In the genomic region with DNA sequence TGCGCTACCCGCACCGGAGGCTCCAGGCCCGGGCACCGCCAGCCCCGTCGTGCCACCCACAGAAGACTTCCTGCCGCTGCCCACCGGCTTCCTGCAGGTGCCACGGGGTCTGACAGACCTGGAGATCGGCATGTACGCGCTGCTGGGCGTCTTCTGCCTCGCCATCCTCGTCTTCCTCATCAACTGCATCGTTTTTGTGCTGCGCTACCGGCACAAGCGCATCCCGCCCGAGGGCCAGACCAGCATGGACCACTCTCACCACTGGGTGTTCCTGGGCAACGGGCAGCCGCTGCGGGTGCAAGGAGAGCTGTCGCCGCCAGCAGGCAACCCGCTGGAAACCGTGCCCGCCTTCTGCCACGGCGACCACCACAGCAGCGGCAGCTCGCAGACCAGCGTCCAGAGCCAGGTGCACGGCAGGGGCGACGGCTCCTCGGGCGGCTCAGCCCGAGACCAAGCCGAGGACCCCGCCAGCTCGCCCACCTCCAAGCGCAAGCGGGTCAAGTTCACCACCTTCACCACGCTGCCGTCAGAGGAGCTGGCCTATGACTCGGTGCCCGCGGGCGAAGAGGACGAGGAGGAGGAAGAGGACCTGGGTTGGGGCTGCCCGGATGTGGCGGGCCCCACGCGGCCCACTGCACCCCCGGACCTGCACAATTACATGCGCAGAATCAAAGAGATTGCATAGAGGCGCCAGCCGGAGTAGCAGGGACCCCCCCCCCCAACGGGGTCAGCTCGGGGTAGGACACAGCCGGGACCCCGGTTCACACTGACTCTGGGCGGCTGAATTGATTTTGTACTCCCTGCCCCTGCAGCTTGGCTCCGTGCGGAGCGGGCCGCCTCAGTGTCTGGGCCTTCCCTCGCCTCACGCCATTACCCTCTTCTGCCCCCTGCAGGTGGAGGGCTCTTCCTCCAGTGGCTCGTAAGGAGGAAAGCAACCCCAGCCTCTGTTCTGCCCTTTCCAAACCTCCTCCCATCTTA, we compare ENCODE assay signal across 8 cellular contexts. TPM values are rescaled to one million over a fixed set of nuclear protein-coding genes. Genes with fewer than 3 reads are reported as not detected.
DNase-seq lines count a peak whose midpoint lies in the region; ATAC-seq and TF ChIP-seq lines count a peak whose summit lies in the region.

No MANE protein-coding gene starts in this region.

- H3K27ac ChIP-seq in HL-60 (replicated peaks): no peak overlapping the region
- H3K27ac ChIP-seq in RWPE2 (ENCODE audit: poor library complexity, severe bottlenecking): no peak overlapping the region
- H3K27ac ChIP-seq in trophoblast cell (ENCODE audit: low read depth, low read length): no peak overlapping the region
- H3K27ac ChIP-seq in thoracic aorta: no peak overlapping the region

- H3K18ac ChIP-seq in trophoblast cell (ENCODE audit: low read length): no peak overlapping the region

- DNase-seq in GM10248 (ENCODE audit: extremely low spot score): peak; percentile 85
- DNase-seq in HL-60 (ENCODE audit: low read depth in 1 of 2, low spot score in 1 of 2): peak; percentile 28 to 73
- DNase-seq in RWPE2 (ENCODE audit: low spot score): no peak
- DNase-seq in activated gamma-delta T cell treated with anti-CD3 and anti-CD28 coated beads, Interleukin-2, amount 50 U/mL, for 16 hours (ENCODE audit: low read depth): peak; percentile 72
- DNase-seq in globus pallidus (ENCODE audit: low spot score): peak; percentile 64
- peak; percentile 56 to 82 for DNase-seq in trophoblast cell
- DNase-seq in thoracic aorta (ENCODE audit: low spot score): no peak

- no peak overlapping the region for H2AFZ ChIP-seq in trophoblast cell (ENCODE audit: insufficient read depth, low read length, poor library complexity)

- no peak overlapping the region for H3K14ac ChIP-seq in trophoblast cell (ENCODE audit: low read length)

- peak overlapping the region; percentile 16; the same call in 1 of the 2 replicates for H3K4me3 ChIP-seq in HL-60 (replicated peaks; ENCODE audit: insufficient read depth, low read length)
- no peak overlapping the region for H3K4me3 ChIP-seq in RWPE2 (ENCODE audit: severe bottlenecking)
- no peak overlapping the region for H3K4me3 ChIP-seq in trophoblast cell (ENCODE audit: low read depth, low read length)
- peak overlapping the region; percentile 69 for H3K4me3 ChIP-seq in thoracic aorta

- ATAC-seq in RWPE2 (ENCODE audit: low read depth) (peak; percentile 90), thoracic aorta (ENCODE audit: insufficient number of reproducible peaks, low FRiP score, low read depth) (peak; percentile 60), GM21529 (IDR thresholded peaks at IDR 0.05; ENCODE audit: unreplicated experiment) (no peak)

- H3K79me1 ChIP-seq in trophoblast cell (ENCODE audit: low read length): no peaks in the 10 kb centered on the region

- H3K9me3 ChIP-seq in RWPE2 (ENCODE audit: severe bottlenecking) (no peaks in the 10 kb centered on the region), trophoblast cell (ENCODE audit: insufficient read depth, low read depth, low read length) (no peaks in the 10 kb centered on the region), thoracic aorta (no peaks in the 10 kb centered on the region)

- no peak overlapping the region for H2BK12ac ChIP-seq in trophoblast cell (ENCODE audit: low read length)

- POLR2A ChIA-PET in GM10248 (lab: Yijun Ruan, JAX): no interaction called here

- no peaks in the 10 kb centered on the region for H3K79me2 ChIP-seq in trophoblast cell (ENCODE audit: control insufficient read depth, insufficient read depth, low read length, poor library complexity)

- H4K8ac ChIP-seq in trophoblast cell (ENCODE audit: low read depth, low read length): no peak overlapping the region

- no peak overlapping the region for H3K4ac ChIP-seq in trophoblast cell (ENCODE audit: low read depth, low read length)

- no CpG with 5 or more reads among the region's 73 CpGs for WGBS in trophoblast cell (ENCODE audit: extremely low coverage, insufficient coverage, insufficient read length)

- no peak overlapping the region for H3K9ac ChIP-seq in trophoblast cell (ENCODE audit: low read length)

- H4K12ac ChIP-seq in trophoblast cell (ENCODE audit: low read depth, low read length): no peak overlapping the region

- H2AK5ac ChIP-seq in trophoblast cell (ENCODE audit: low read length): no peak overlapping the region

- no peaks in the 10 kb centered on the region for H3K4me1 ChIP-seq in RWPE2 (ENCODE audit: insufficient read depth, poor library complexity, severe bottlenecking)
- no peaks in the 10 kb centered on the region for H3K4me1 ChIP-seq in trophoblast cell (ENCODE audit: control insufficient read depth in 1 of 2, insufficient read depth in 2 of 2, low read length in 2 of 2)
- H3K4me1 ChIP-seq in thoracic aorta (ENCODE audit: control insufficient read depth in 1 of 2, low read depth in 2 of 2): no peaks in the 10 kb centered on the region

- no peak overlapping the region for H4K91ac ChIP-seq in trophoblast cell (ENCODE audit: low read depth, low read length)

- H3K23ac ChIP-seq in trophoblast cell (ENCODE audit: low read length): no peak overlapping the region

- H3K27me3 ChIP-seq in HL-60 (ENCODE audit: insufficient read depth, poor library complexity, severe bottlenecking) (peaks cover 17% of the 10 kb centered on the region), RWPE2 (ENCODE audit: insufficient read depth, poor library complexity, severe bottlenecking) (peaks cover 32% of the 10 kb centered on the region), trophoblast cell (ENCODE audit: insufficient read depth, low read length) (no peaks in the 10 kb centered on the region), thoracic aorta (replicated peaks; ENCODE audit: insufficient read depth) (no peaks in the 10 kb centered on the region)

- no peak overlapping the region for H2BK120ac ChIP-seq in trophoblast cell (ENCODE audit: insufficient read depth, low read length, poor library complexity)

- peak overlapping the region; percentile 17 for H3K4me2 ChIP-seq in trophoblast cell (ENCODE audit: low read length)

- no peak overlapping the region for H2BK5ac ChIP-seq in trophoblast cell (ENCODE audit: low read depth, low read length, poor library complexity)

- CTCF ChIA-PET in GM10248 (lab: Yijun Ruan, JAX): interaction anchor here (0.8 to 2.0 kb wide), 12 partner anchors 9 to 220 kb away, joined by 3 to 7 read pairs (median 4); no protein-coding TSS in a partner anchor

- no peaks in the 10 kb centered on the region for H3K36me3 ChIP-seq in RWPE2 (ENCODE audit: low read depth)
- no peaks in the 10 kb centered on the region for H3K36me3 ChIP-seq in trophoblast cell (ENCODE audit: control insufficient read depth in 1 of 2, insufficient read depth in 2 of 2, low read length in 2 of 2)
- no peaks in the 10 kb centered on the region for H3K36me3 ChIP-seq in thoracic aorta

- TF ChIP-seq CTCF in GM10248 (IDR thresholded peaks at IDR 0.05; ENCODE audit: control extremely low read depth, extremely low read depth, low read depth, missing control alignments): peak; percentile 75
- TF ChIP-seq CTCF in HL-60 (IDR thresholded peaks at IDR 0.05; ENCODE audit: insufficient read depth, low read length): peak; percentile 83
- TF ChIP-seq CTCF in RWPE2 (IDR thresholded peaks at IDR 0.05; ENCODE audit: poor library complexity, severe bottlenecking): peak; percentile 71
- peak; percentile 74 for TF ChIP-seq CTCF in thoracic aorta (IDR thresholded peaks at IDR 0.05)

RNA-seq across cellular contexts. Expression of a gene that starts 58.5 kb away (rescaled TPM):
- polyA plus RNA-seq in trophoblast cell (2013): 1.7 and 1.8 TPM in 2 replicates
- total RNA-seq in thoracic aorta: 1 to 10 TPM in 1 of 2 donors, under 1 TPM in 1; 0.56 to 1.9 TPM

Comparison
In these comparisons a context has a peak if more than half of its experiments do, and no peak if none do; other contexts are left out.
1. DNase-seq: peak in GM10248 (single experiment), HL-60 (2 of 2), activated gamma-delta T cell treated with anti-CD3 and anti-CD28 coated beads, Interleukin-2, amount 50 U/mL, for 16 hours (single experiment), globus pallidus (single experiment) and trophoblast cell (2 of 2); none in RWPE2 (single experiment) and thoracic aorta (single experiment).
2. H3K4me3 ChIP-seq: peak in HL-60 (single experiment) and thoracic aorta (single experiment); none in RWPE2 (single experiment) and trophoblast cell (single experiment).
3. Peak in every context shown above with its lines, with median percentiles within 50 percentile points of each other: CTCF ChIP-seq.